12 cellular contexts compared by ENCODE assay signal in the genomic region with DNA sequence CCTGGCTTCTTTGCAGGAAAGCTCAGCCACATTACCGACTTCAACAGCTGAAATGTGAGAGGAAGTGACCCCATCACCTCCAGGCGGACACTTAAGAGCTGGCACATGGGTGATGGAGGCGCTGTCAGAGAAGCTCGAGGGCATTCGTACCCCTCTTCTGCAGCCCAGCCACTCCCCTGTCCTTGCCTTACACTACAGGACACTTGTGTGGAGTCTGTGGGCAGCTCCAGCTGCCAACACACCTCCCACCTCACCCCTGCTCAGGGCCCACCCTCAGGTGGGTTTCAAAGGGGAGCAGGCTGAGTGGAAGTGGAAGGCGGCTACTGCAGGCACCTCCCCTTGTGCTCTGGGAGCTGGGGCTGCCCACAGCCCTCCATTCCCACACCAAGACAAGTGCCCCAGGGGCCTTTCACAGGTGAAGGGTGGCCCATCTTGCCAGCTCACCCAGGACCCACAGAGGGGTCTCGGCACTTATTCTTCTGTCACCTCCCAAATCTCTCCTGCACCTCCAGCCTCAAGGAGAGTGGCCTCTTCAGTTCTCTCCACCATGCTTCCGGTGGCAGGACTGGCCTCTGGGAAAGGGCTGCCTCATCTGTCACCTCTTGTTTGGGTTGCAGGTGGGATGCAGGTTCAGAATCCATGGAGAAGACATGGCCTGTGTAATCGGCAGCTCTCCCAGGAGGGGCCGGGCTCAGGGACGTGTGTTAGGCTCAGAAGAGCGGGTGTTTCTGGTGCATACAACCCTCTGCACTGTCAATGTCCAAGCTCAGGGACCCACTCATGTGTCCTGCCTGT.
DNase-seq lines count a peak whose midpoint lies in the region; ATAC-seq lines count a peak whose summit lies in the region.
"Had no signal": no experiment of that assay in that cellular context is flagged by ENCODE, and none has a peak within 500 bp of the region (broad histone marks: within the 10 kb centered on the region; RNA-seq: fewer than 3 reads in every experiment).

No MANE protein-coding gene starts in this region.

- H3K9me3 Mint-ChIP-seq in activated naive CD4-positive, alpha-beta T cell treated with anti-CD3 and anti-CD28 coated beads, Interleukin-2, amount 50 U/mL, for 24 hours = no peaks in the 10 kb centered on the region
- no peaks in the 10 kb centered on the region for H3K9me3 Mint-ChIP-seq in stimulated activated effector memory CD8-positive, alpha-beta T cell treated with anti-CD3 and anti-CD28 coated beads, Interleukin-12 subunit alpha, Interleukin-12 subunit beta, amount 100 ng/mL, for 72 hours
- H3K9me3 Mint-ChIP-seq: CD4-positive, alpha-beta T cell had no signal

- H3K4me1 Mint-ChIP-seq in activated naive CD4-positive, alpha-beta T cell treated with anti-CD3 and anti-CD28 coated beads, Interleukin-2, amount 50 U/mL, for 24 hours = peaks cover 32% of the 10 kb centered on the region
- peaks cover 43% of the 10 kb centered on the region for H3K4me1 Mint-ChIP-seq in stimulated activated effector memory CD8-positive, alpha-beta T cell treated with anti-CD3 and anti-CD28 coated beads, Interleukin-12 subunit alpha, Interleukin-12 subunit beta, amount 100 ng/mL, for 72 hours

- H3K4me3 Mint-ChIP-seq in activated naive CD4-positive, alpha-beta T cell treated with anti-CD3 and anti-CD28 coated beads, Interleukin-2, amount 50 U/mL, for 24 hours = no peak overlapping the region
- no peak overlapping the region for H3K4me3 Mint-ChIP-seq in stimulated activated effector memory CD8-positive, alpha-beta T cell treated with anti-CD3 and anti-CD28 coated beads, Interleukin-12 subunit alpha, Interleukin-12 subunit beta, amount 100 ng/mL, for 72 hours
- H3K4me3 Mint-ChIP-seq: CD4-positive, alpha-beta T cell; GM23338 had no signal

- H3K27me3 Mint-ChIP-seq in activated naive CD4-positive, alpha-beta T cell treated with anti-CD3 and anti-CD28 coated beads, Interleukin-2, amount 50 U/mL, for 24 hours = no peaks in the 10 kb centered on the region
- H3K27me3 Mint-ChIP-seq: CD4-positive, alpha-beta T cell had no signal

- no peaks in the 10 kb centered on the region for H3K36me3 Mint-ChIP-seq in activated naive CD4-positive, alpha-beta T cell treated with anti-CD3 and anti-CD28 coated beads, Interleukin-2, amount 50 U/mL, for 24 hours
- H3K36me3 Mint-ChIP-seq in stimulated activated effector memory CD8-positive, alpha-beta T cell treated with anti-CD3 and anti-CD28 coated beads, Interleukin-12 subunit alpha, Interleukin-12 subunit beta, amount 100 ng/mL, for 72 hours = peaks cover under 1% of the 10 kb centered on the region

- DNase-seq in activated naive CD4-positive, alpha-beta T cell treated with Interleukin-2 at 50 U/mL for 16 hours = no peak
- DNase-seq in activated CD8-positive, alpha-beta memory T cell treated with anti-CD3 and anti-CD28 coated beads, Interleukin-2, amount 50 U/mL, for 4 hours = peak; percentile 7
- DNase-seq in left kidney (ENCODE audit: low read depth, low spot score) = peak; percentile 28
- no peak for DNase-seq in stimulated activated effector memory CD8-positive, alpha-beta T cell treated with anti-CD3 and anti-CD28 coated beads, Interleukin-12 subunit alpha, Interleukin-12 subunit beta, amount 100 ng/mL, for 72 hours (ENCODE audit: low spot score in 2 of 2)
- DNase-seq: ACHN; Caco-2; CD4-positive, alpha-beta T cell; HCEC 1CT had no signal

- ATAC-seq in stimulated activated effector memory CD8-positive, alpha-beta T cell treated with anti-CD3 and anti-CD28 coated beads, Interleukin-12 subunit alpha, Interleukin-12 subunit beta, amount 100 ng/mL, for 72 hours = no peak
- ATAC-seq in GM19351 (IDR thresholded peaks at IDR 0.05; ENCODE audit: unreplicated experiment) = no peak
- ATAC-seq in GM21717 (IDR thresholded peaks at IDR 0.05; ENCODE audit: unreplicated experiment) = no peak
- ATAC-seq: GM23338 had no signal

- H3K27ac Mint-ChIP-seq in activated naive CD4-positive, alpha-beta T cell treated with anti-CD3 and anti-CD28 coated beads, Interleukin-2, amount 50 U/mL, for 24 hours = peak overlapping the region; percentile 5
- H3K27ac Mint-ChIP-seq in stimulated activated effector memory CD8-positive, alpha-beta T cell treated with anti-CD3 and anti-CD28 coated beads, Interleukin-12 subunit alpha, Interleukin-12 subunit beta, amount 100 ng/mL, for 72 hours = peak overlapping the region; percentile 81
- H3K27ac Mint-ChIP-seq: CD4-positive, alpha-beta T cell; GM23338 had no signal

Comparison
In these comparisons a context has a peak if more than half of its experiments do, and no peak if none do; other contexts are left out.
1. DNase-seq: peak in activated CD8-positive, alpha-beta memory T cell treated with anti-CD3 and anti-CD28 coated beads, Interleukin-2, amount 50 U/mL, for 4 hours (single experiment) and left kidney (single experiment); none in activated naive CD4-positive, alpha-beta T cell treated with Interleukin-2 at 50 U/mL for 16 hours (single experiment) and stimulated activated effector memory CD8-positive, alpha-beta T cell treated with anti-CD3 and anti-CD28 coated beads, Interleukin-12 subunit alpha, Interleukin-12 subunit beta, amount 100 ng/mL, for 72 hours (0 of 2).